Comparison of ENCODE assay signal across 8 cellular contexts in genomic region chr4:1177274-1178141, GRCh38. TPM values are rescaled to one million over a fixed set of nuclear protein-coding genes. Genes with fewer than 3 reads are reported as not detected.
DNase-seq lines count a peak whose midpoint lies in the region; ATAC-seq and TF ChIP-seq lines count a peak whose summit lies in the region.
"Had no signal": no experiment of that assay in that cellular context is flagged by ENCODE, and none has a peak within 500 bp of the region (broad histone marks: within the 10 kb centered on the region; RNA-seq: fewer than 3 reads in every experiment).

No MANE protein-coding gene starts in this region.

- peak; percentile 90 for ATAC-seq in left colon

- no peak for TF ChIP-seq EP300 in stomach (IDR thresholded peaks at IDR 0.05)

- H3K27ac ChIP-seq in stomach, result peak overlapping the region in 2 of 5 donors; percentile 8 to 42

- WGBS in stomach, 5 donors, result 48 to 63% (median 54%) methylated on average over 19 to 28 of the region's 28 CpGs

- intact Hi-C loops in left colon (cut with DNase I, micrococcal nuclease) (no loop called here), stomach (cut with DNase I; ENCODE audit: low total_unique reads) (no loop called here)

- peak; percentile 82 for DNase-seq in LHCN-M2 (ENCODE audit: low read depth)
- peak; percentile 60 for DNase-seq in activated CD8-positive, alpha-beta memory T cell treated with anti-CD3 and anti-CD28 coated beads, Interleukin-2, amount 50 U/mL, for 48 hours
- DNase-seq in left colon, result peak; percentile 65 to 70
- DNase-seq in stomach, result peak; percentile 66
- no peak for DNase-seq in RPMI8226
- no peak for DNase-seq in NCI-H1092 (lab: John Stamatoyannopoulos, UW)
- DNase-seq in NOMO-1 treated with dmso at 0.1 percent for 144 hours (lab: John Stamatoyannopoulos, UW; ENCODE audit: unreplicated experiment), result no peak
- DNase-seq: NCI-H510A had no signal

- H3K9me3 ChIP-seq in stomach, result peaks cover 0 to 5% (median 0%) of the 10 kb centered on the region in 4 donors

- H3K4me1 ChIP-seq in stomach, result peaks cover 6 to 37% (median 34%) of the 10 kb centered on the region in 4 donors

- H3K4me3 ChIP-seq in stomach, result no peak overlapping the region

- no peak for TF ChIP-seq CTCF in stomach (IDR thresholded peaks at IDR 0.05)

- TF ChIP-seq POLR2A in stomach (IDR thresholded peaks at IDR 0.05), result no peak

- peaks cover 0 to 18% (median 1%) of the 10 kb centered on the region in 3 donors for H3K27me3 ChIP-seq in stomach

- no peaks in the 10 kb centered on the region for H3K36me3 ChIP-seq in stomach

RNA-seq across cellular contexts. Expression of gene SPON2, which starts 5.1 kb away (rescaled TPM):
- total RNA-seq in LHCN-M2 (2014; rRNA removed) (0.58 and 1.1 TPM in 2 replicates), left colon (10 to 100 TPM; 26.6 to 34.3 TPM), stomach (100 to 1,000 TPM in 1 of 5 donors, 10 to 100 TPM in 4; 12.8 to 224 (median 63.9) TPM)
- polyA plus RNA-seq in LHCN-M2 (2012), result 0.43 TPM
- polyA plus RNA-seq in stomach, result 10 to 100 TPM; 20.1 to 54.6 (median 40.6) TPM

Comparison
In these comparisons a context has a peak if more than half of its experiments do, and no peak if none do; other contexts are left out.
1. DNase-seq: peak in LHCN-M2 (single experiment), activated CD8-positive, alpha-beta memory T cell treated with anti-CD3 and anti-CD28 coated beads, Interleukin-2, amount 50 U/mL, for 48 hours (single experiment), left colon (2 of 2) and stomach (single experiment); none in RPMI8226 (single experiment), NCI-H1092 (single experiment) and NOMO-1 treated with dmso at 0.1 percent for 144 hours (single experiment).